In the genomic region with DNA sequence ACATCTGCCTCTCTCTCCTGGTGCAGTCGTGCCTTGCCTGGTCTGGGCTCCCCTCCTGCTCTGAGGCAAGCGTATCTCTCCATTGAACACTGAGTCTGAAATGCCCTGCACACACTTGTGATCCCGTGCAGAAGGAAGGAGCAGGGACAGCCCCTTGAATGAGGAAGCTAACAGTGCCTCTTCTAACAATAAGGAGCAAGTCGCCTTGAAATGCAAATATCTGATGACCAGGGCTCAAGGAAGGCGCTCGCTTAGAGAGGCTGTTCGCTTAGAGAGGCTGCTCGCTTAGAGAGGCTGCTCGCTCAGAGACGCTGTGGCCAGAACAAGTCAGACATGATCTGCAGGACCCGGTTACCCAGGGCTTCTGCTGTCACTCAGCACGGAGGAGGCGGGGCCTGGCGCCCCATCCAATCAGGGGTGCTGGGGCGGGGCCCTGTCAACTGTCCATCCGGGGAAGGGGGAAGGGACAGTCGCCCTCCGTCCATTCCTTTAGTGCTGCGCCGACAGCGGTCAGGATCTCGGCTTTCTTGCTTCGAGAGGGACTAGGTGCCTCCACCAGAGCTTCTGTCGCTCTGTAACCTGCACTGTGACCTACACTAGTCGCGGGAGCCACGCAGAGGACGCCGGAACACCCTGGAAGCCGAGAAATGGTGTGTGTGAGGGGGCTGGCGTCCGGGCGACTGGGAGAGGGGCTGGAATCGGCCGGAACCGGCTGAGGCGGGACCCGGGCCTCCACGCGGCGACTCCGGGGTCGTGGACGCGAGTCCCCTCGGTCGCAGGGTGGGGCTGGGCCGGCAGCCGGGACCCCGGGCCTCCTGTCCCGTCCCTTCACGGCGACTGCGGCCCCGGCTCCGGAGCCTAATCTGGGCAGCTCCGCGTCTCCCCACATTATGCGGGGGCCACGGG, we compare ENCODE assay signal across 8 cellular contexts. TPM values are rescaled to one million over a fixed set of nuclear protein-coding genes. Genes with fewer than 3 reads are reported as not detected.
DNase-seq lines count a peak whose midpoint lies in the region; ATAC-seq, FAIRE-seq and TF ChIP-seq lines count a peak whose summit lies in the region.

A gene (plus strand): TSS at position 473 of the 906 bp plus-strand sequence. CDS start 175 bp downstream, at position 648.

- H4K20me1 ChIP-seq in keratinocyte (ENCODE audit: control insufficient read depth, extremely low read depth, insufficient read depth, low read length): no peaks in the 10 kb centered on the region

- H3K9ac ChIP-seq in keratinocyte (ENCODE audit: control insufficient read depth, extremely low read depth, insufficient read depth, low read length): peak within 1 kb of the TSS; percentile 96

- TF ChIP-seq POLR2A in GM18526 (IDR thresholded peaks at IDR 0.05; ENCODE audit: extremely low read depth, insufficient read length): peak; percentile 87

- H3K4me2 ChIP-seq in keratinocyte (ENCODE audit: control insufficient read depth, extremely low read depth, insufficient read depth, low read depth, low read length): peak within 1 kb of the TSS; percentile 90

- no peaks in the 10 kb centered on the region for H3K9me1 ChIP-seq in keratinocyte (ENCODE audit: control insufficient read depth, extremely low read depth, insufficient read depth, low read length)

- no peaks in the 10 kb centered on the region for H3K27me3 Mint-ChIP-seq in activated B cell treated with CpG ODN at 0.5 μM for 24 hours
- H3K27me3 Mint-ChIP-seq in central memory CD8-positive, alpha-beta T cell: no peaks in the 10 kb centered on the region

- peak within 1 kb of the TSS; percentile 99 for H2AFZ ChIP-seq in keratinocyte (ENCODE audit: control insufficient read depth, low read length)

- CTCF ChIA-PET in activated B cell treated with CpG ODN at 0.5 μM for 24 hours (lab: Charles Lee): interaction anchor here (1.2 to 2.2 kb wide), 3 partner anchors 16 to 174 kb away, joined by 3 to 10 read pairs (median 3); a partner anchor contains a TSS

- peaks cover 28% of the 10 kb centered on the region for H3K4me1 Mint-ChIP-seq in activated B cell treated with CpG ODN at 0.5 μM for 24 hours
- peaks cover 24% of the 10 kb centered on the region for H3K4me1 Mint-ChIP-seq in central memory CD8-positive, alpha-beta T cell

- FAIRE-seq in keratinocyte (lab: Jason Lieb, UNC): no peak

- DNase-seq in A172 (ENCODE audit: low spot score) (peak; percentile 95), NCI-H2196 (lab: John Stamatoyannopoulos, UW; ENCODE audit: unreplicated experiment) (peak; percentile 95), activated B cell treated with CpG ODN at 0.5 μM for 24 hours (peak; percentile 83), keratinocyte (ENCODE audit: low read depth, low spot score) (peak; percentile 69)
- DNase-seq in central memory CD8-positive, alpha-beta T cell (ENCODE audit: low spot score in 2 of 2): peak; percentile 63 to 65
- peak; percentile 78 to 87 (median 87) for DNase-seq in stimulated activated CD4-positive, alpha-beta T cell treated with anti-CD3 and anti-CD28 coated beads, Interleukin-12 subunit alpha, Interleukin-12 subunit beta, amount 100 ng/mL, for 48 hours (ENCODE audit: low read depth in 2 of 3, low spot score in 1 of 3)

- peak within 1 kb of the TSS; percentile 91 to 98 (median 92) for H3K4me3 ChIP-seq in keratinocyte (ENCODE audit: control insufficient read depth in 2 of 3, extremely low read depth in 1 of 3, insufficient read depth in 2 of 3, low read depth in 1 of 3, low read length in 3 of 3)

- dilution Hi-C loops in keratinocyte (cut with MboI; ENCODE audit: extremely low pct_ligation_motif_present, low sequenced_read_pairs): no loop called here

- peaks cover 5% of the 10 kb centered on the region for H3K4me1 ChIP-seq in keratinocyte (ENCODE audit: control insufficient read depth, extremely low read depth, insufficient read depth, low read length)

- H3K27ac ChIP-seq in keratinocyte (ENCODE audit: control insufficient read depth, insufficient read depth, low read length): peak within 1 kb of the TSS; percentile 93

- H3K36me3 Mint-ChIP-seq in activated B cell treated with CpG ODN at 0.5 μM for 24 hours (ENCODE audit: low read depth): no peaks in the 10 kb centered on the region
- H3K36me3 Mint-ChIP-seq in central memory CD8-positive, alpha-beta T cell (ENCODE audit: insufficient read depth): no peaks in the 10 kb centered on the region

- no peaks in the 10 kb centered on the region for H3K27me3 ChIP-seq in keratinocyte (ENCODE audit: control insufficient read depth, extremely low read depth, insufficient read depth, low read length)

- intact Hi-C loops in activated B cell treated with CpG ODN at 0.5 μM for 24 hours (cut with micrococcal nuclease): loop anchor here (1.0 to 5.0 kb wide), 6 partner anchors 16 to 328 kb away; a partner anchor contains a TSS

- ATAC-seq in HG03064 (IDR thresholded peaks at IDR 0.05; ENCODE audit: low read depth, unreplicated experiment): peak; percentile 96
- peak; percentile 99 for ATAC-seq in activated B cell treated with CpG ODN at 0.5 μM for 24 hours (ENCODE audit: low read depth)
- ATAC-seq in central memory CD8-positive, alpha-beta T cell (replicated peaks; ENCODE audit: extremely low read depth, poor library complexity, severe bottlenecking): peak; percentile 97

- peak within 1 kb of the TSS; percentile 84 for H3K27ac Mint-ChIP-seq in activated B cell treated with CpG ODN at 0.5 μM for 24 hours
- H3K27ac Mint-ChIP-seq in central memory CD8-positive, alpha-beta T cell (ENCODE audit: low read depth): peak within 1 kb of the TSS; percentile 85

- TF ChIP-seq CTCF in activated B cell treated with CpG ODN at 0.5 μM for 24 hours (IDR thresholded peaks at IDR 0.05) (no peak), keratinocyte (optimal IDR thresholded peaks at IDR 0.05 in 1 of 3, IDR thresholded peaks at IDR 0.05 in 1 of 3, conservative IDR thresholded peaks at IDR 0.05 in 1 of 3; ENCODE audit: extremely low read depth in 1 of 3, insufficient read depth in 2 of 3, low read length in 3 of 3) (no peak)

- no peaks in the 10 kb centered on the region for H3K36me3 ChIP-seq in keratinocyte (ENCODE audit: control insufficient read depth in 2 of 2, extremely low read depth in 1 of 2, insufficient read depth in 2 of 2, low read length in 2 of 2)

- peaks cover under 1% of the 10 kb centered on the region for H3K9me3 Mint-ChIP-seq in activated B cell treated with CpG ODN at 0.5 μM for 24 hours
- no peaks in the 10 kb centered on the region for H3K9me3 Mint-ChIP-seq in central memory CD8-positive, alpha-beta T cell

- H3K4me3 Mint-ChIP-seq in activated B cell treated with CpG ODN at 0.5 μM for 24 hours: peak within 1 kb of the TSS; percentile 92
- H3K4me3 Mint-ChIP-seq in central memory CD8-positive, alpha-beta T cell: peak within 1 kb of the TSS; percentile 92

- no peaks in the 10 kb centered on the region for H3K9me3 ChIP-seq in keratinocyte (ENCODE audit: control insufficient read depth, low read depth, low read length)

- POLR2A ChIA-PET in activated B cell treated with CpG ODN at 0.5 μM for 24 hours (lab: Charles Lee): interaction anchor here (0.6 to 1.3 kb wide), 6 partner anchors 16 to 248 kb away, joined by 3 to 8 read pairs (median 4); a partner anchor contains a TSS

- peaks cover 27% of the 10 kb centered on the region for H3K79me2 ChIP-seq in keratinocyte (ENCODE audit: control insufficient read depth, insufficient read depth, low read length)

RNA-seq across cellular contexts. Expression of the gene that starts here (rescaled TPM):
- total RNA-seq in A172 (2014; rRNA removed; shearing (Covaris generic)): 8.6 and 13.4 TPM in 2 replicates
- 17.7 and 18.5 TPM in 2 replicates for total RNA-seq in activated B cell treated with CpG ODN at 0.5 μM for 24 hours
- polyA plus RNA-seq in keratinocyte: 4.7 to 10.7 TPM (median 6.6 TPM) in 3 replicates
- 3.3 TPM for polyA plus RNA-seq in keratinocyte (2011; ENCODE audit: low read depth)
- 1.4 and 2.8 TPM in 2 replicates for polyA plus RNA-seq in keratinocyte (2011; cell fraction: cytosol; rRNA removed)
- polyA plus RNA-seq in keratinocyte (2011; cell fraction: nucleus; rRNA removed): 15.3 and 16.1 TPM in 2 replicates
- 4.3 and 5.2 TPM in 2 replicates for polyA plus RNA-seq in keratinocyte (2012; ENCODE audit: low replicate concordance)
- polyA minus RNA-seq in keratinocyte: 4.0 to 14.8 TPM (median 7.4 TPM) in 3 replicates
- 17.5 TPM for polyA minus RNA-seq in keratinocyte (2011; cell fraction: cytosol; rRNA and poly(A)+ RNA removed)
- polyA minus RNA-seq in keratinocyte (2011; cell fraction: nucleus; rRNA and poly(A)+ RNA removed): 11.0 and 22.3 TPM in 2 replicates

Comparison
In these comparisons a context has a peak if more than half of its experiments do, and no peak if none do; other contexts are left out.
1. Peak in every context shown above with its lines: DNase-seq, ATAC-seq, H3K4me3 ChIP-seq and H3K27ac ChIP-seq.